In genomic region chr15:60038111-60038521, GRCh38 we compare ENCODE assay signal across 20 cellular contexts. TPM values are rescaled to one million over a fixed set of nuclear protein-coding genes. Genes with fewer than 3 reads are reported as not detected.
DNase-seq lines count a peak whose midpoint lies in the region; ATAC-seq, FAIRE-seq and TF ChIP-seq lines count a peak whose summit lies in the region.
"Had no signal": no experiment of that assay in that cellular context is flagged by ENCODE, and none has a peak within 500 bp of the region (broad histone marks: within the 10 kb centered on the region; RNA-seq: fewer than 3 reads in every experiment).

No MANE protein-coding gene starts in this region.

- intact Hi-C loops in activated CD4-positive, alpha-beta T cell treated with anti-CD3 and anti-CD28 coated beads for 36 hours (cut with DNase I, micrococcal nuclease), result no loop called here

- POLR2A ChIA-PET in H1 (lab: Charles Lee; ENCODE audit: partially characterized antibody), result interaction anchor here (1.4 kb wide), 1 partner anchor 14 kb away, joined by 3 read pairs; no protein-coding TSS in a partner anchor
- POLR2A ChIA-PET in activated CD4-positive, alpha-beta T cell treated with anti-CD3 and anti-CD28 coated beads for 36 hours (lab: Charles Lee), result interaction anchor here (0.5 kb wide), 1 partner anchor 384 kb away, joined by 3 read pairs; no protein-coding TSS in a partner anchor

- no peaks in the 10 kb centered on the region for H3K9me3 Mint-ChIP-seq in stimulated activated effector memory CD8-positive, alpha-beta T cell treated with anti-CD3 and anti-CD28 coated beads, Interleukin-12 subunit alpha, Interleukin-12 subunit beta, amount 100 ng/mL, for 72 hours
- H3K9me3 Mint-ChIP-seq in activated CD4-positive, alpha-beta T cell treated with anti-CD3 and anti-CD28 coated beads for 36 hours (ENCODE audit: low read depth), result no peaks in the 10 kb centered on the region
- H3K9me3 Mint-ChIP-seq: CD4-positive, alpha-beta T cell; HFFc6; natural killer cell; stimulated activated naive CD8-positive, alpha-beta T cell treated with anti-CD3 and anti-CD28 coated beads, Interleukin-15, amount 100 ng/mL, for 72 hours had no signal

- no peak overlapping the region for H2BK20ac ChIP-seq in H1 (ENCODE audit: low read length)

- no peaks in the 10 kb centered on the region for H3K79me2 ChIP-seq in H1 (ENCODE audit: control insufficient read depth in 1 of 2, insufficient read depth in 2 of 2, low read length in 2 of 2)

- no peaks in the 10 kb centered on the region for H3K4me1 Mint-ChIP-seq in stimulated activated effector memory CD8-positive, alpha-beta T cell treated with anti-CD3 and anti-CD28 coated beads, Interleukin-12 subunit alpha, Interleukin-12 subunit beta, amount 100 ng/mL, for 72 hours
- H3K4me1 Mint-ChIP-seq in activated CD4-positive, alpha-beta T cell treated with anti-CD3 and anti-CD28 coated beads for 36 hours, result peaks cover 6% of the 10 kb centered on the region
- H3K4me1 Mint-ChIP-seq: natural killer cell; stimulated activated naive CD8-positive, alpha-beta T cell treated with anti-CD3 and anti-CD28 coated beads, Interleukin-15, amount 100 ng/mL, for 72 hours had no signal

- TF ChIP-seq CTCF in H1 (IDR thresholded peaks at IDR 0.05; ENCODE audit: control extremely low read depth in 1 of 3, insufficient read depth in 1 of 3, low read depth in 1 of 3, low read length in 3 of 3), result no peak
- TF ChIP-seq CTCF in brain microvascular endothelial cell (IDR thresholded peaks at IDR 0.05; ENCODE audit: low read depth, low read length, missing control alignments), result no peak

- peaks cover 5% of the 10 kb centered on the region for H3K27me3 Mint-ChIP-seq in activated CD4-positive, alpha-beta T cell treated with anti-CD3 and anti-CD28 coated beads for 36 hours

- in situ Hi-C loops in brain microvascular endothelial cell (cut with HindIII; ENCODE audit: low pct_ligation_motif_present, low sequenced_read_pairs), result no loop called here

- no peaks in the 10 kb centered on the region for H3K36me3 Mint-ChIP-seq in stimulated activated effector memory CD8-positive, alpha-beta T cell treated with anti-CD3 and anti-CD28 coated beads, Interleukin-12 subunit alpha, Interleukin-12 subunit beta, amount 100 ng/mL, for 72 hours
- no peaks in the 10 kb centered on the region for H3K36me3 Mint-ChIP-seq in activated CD4-positive, alpha-beta T cell treated with anti-CD3 and anti-CD28 coated beads for 36 hours (ENCODE audit: low read depth)
- H3K36me3 Mint-ChIP-seq: natural killer cell had no signal

- CTCF ChIA-PET in H1 (lab: Charles Lee; ENCODE audit: partially characterized antibody), result interaction anchor here (0.5 to 0.6 kb wide), 3 partner anchors 9 to 83 kb away, joined by 3 read pairs; no protein-coding TSS in a partner anchor
- CTCF ChIA-PET in activated CD4-positive, alpha-beta T cell treated with anti-CD3 and anti-CD28 coated beads for 36 hours (lab: Charles Lee), result no interaction called here

- H3K36me3 ChIP-seq in H1 (ENCODE audit: control insufficient read depth in 2 of 4, insufficient read depth in 4 of 4, low read length in 3 of 4) (no peaks in the 10 kb centered on the region), brain microvascular endothelial cell (replicated peaks) (no peaks in the 10 kb centered on the region)

- no peak overlapping the region for H3K56ac ChIP-seq in H1 (replicated peaks; ENCODE audit: insufficient read length, low read depth, low read length)

- DNase-seq in NCI-H446 treated with DMSO at 0.1 percent for 48 hours (lab: John Stamatoyannopoulos, UW), result peak; percentile 20
- DNase-seq in NCI-H446 (lab: John Stamatoyannopoulos, UW), result no peak
- peak; percentile 58 for DNase-seq in NCI-H1694 (lab: John Stamatoyannopoulos, UW)
- DNase-seq in H1 (ENCODE audit: low read depth in 1 of 2, low spot score in 2 of 2), result no peak
- no peak for DNase-seq in stimulated activated effector memory CD8-positive, alpha-beta T cell treated with anti-CD3 and anti-CD28 coated beads, Interleukin-12 subunit alpha, Interleukin-12 subunit beta, amount 100 ng/mL, for 72 hours (ENCODE audit: low spot score in 2 of 2)
- DNase-seq in brain microvascular endothelial cell, result no peak
- DNase-seq in activated CD4-positive, alpha-beta T cell treated with anti-CD3 and anti-CD28 coated beads for 36 hours, result no peak
- DNase-seq: activated CD8-positive, alpha-beta memory T cell treated with anti-CD3 and anti-CD28 coated beads for 24 hours; CD4-positive, alpha-beta T cell; foreskin melanocyte; HFFc6; KBM-7; natural killer cell; NCI-H2029 had no signal

- H3K23ac ChIP-seq in H1 (ENCODE audit: insufficient read length), result no peak overlapping the region

- no peak overlapping the region for H3K18ac ChIP-seq in H1 (ENCODE audit: extremely low read depth, low read length)

- no peak overlapping the region for H2BK120ac ChIP-seq in H1 (replicated peaks; ENCODE audit: low read depth, low read length)

- H4K5ac ChIP-seq in H1 (ENCODE audit: insufficient read length, low read depth, low read length), result peak overlapping the region; percentile 16

- 0 out of 2 replicates have a peak overlapping the region, but pooled peaks have one; percentile 55 for H2BK12ac ChIP-seq in H1 (ENCODE audit: low read depth, low read length)

- 0 out of 4 replicates have a peak overlapping the region, but pooled peaks of 1 of the 2 experiments have one; percentile 17 for H3K4me2 ChIP-seq in H1 (ENCODE audit: insufficient read depth in 1 of 2, low read depth in 2 of 2, low read length in 2 of 2)

- H3K79me1 ChIP-seq in H1 (ENCODE audit: low read depth, low read length), result no peaks in the 10 kb centered on the region

- peak; percentile 17 for ATAC-seq in stimulated activated effector memory CD8-positive, alpha-beta T cell treated with anti-CD3 and anti-CD28 coated beads, Interleukin-12 subunit alpha, Interleukin-12 subunit beta, amount 100 ng/mL, for 72 hours
- ATAC-seq in HG03442 (IDR thresholded peaks at IDR 0.05; ENCODE audit: unreplicated experiment), result no peak
- no peak for ATAC-seq in activated CD4-positive, alpha-beta T cell treated with anti-CD3 and anti-CD28 coated beads for 36 hours
- ATAC-seq: natural killer cell had no signal

- 0 out of 2 replicates have a peak overlapping the region, but pooled peaks have one; percentile 16 for H2BK5ac ChIP-seq in H1 (ENCODE audit: low read depth, low read length)

- FAIRE-seq in H1 (lab: Jason Lieb, UNC), result no peak

- H3K23me2 ChIP-seq in H1 (ENCODE audit: low read depth, low read length), result no peaks in the 10 kb centered on the region; the same call in 1 of the 2 replicates

- peaks cover 0 to 18% (median 4%) of the 10 kb centered on the region in 4 experiments; a peak in 4 of 7 replicates for H3K4me1 ChIP-seq in H1 (replicated peaks in 1 of 4; ENCODE audit: control insufficient read depth in 3 of 4, insufficient read depth in 4 of 4, low read length in 3 of 4)

- H2AK5ac ChIP-seq in H1 (ENCODE audit: low read depth, low read length), result no peak overlapping the region

- TF ChIP-seq POLR2A in H1 (IDR thresholded peaks at IDR 0.05; ENCODE audit: control extremely low read depth in 1 of 2, low read depth in 2 of 2, low read length in 2 of 2), result no peak

- H3K14ac ChIP-seq in H1 (ENCODE audit: insufficient read length), result no peak overlapping the region

- H3K27ac ChIP-seq in H1 (ENCODE audit: low read depth, low read length) (no peak overlapping the region), brain microvascular endothelial cell (no peak overlapping the region)

- H3K4me3 ChIP-seq in H1 (ENCODE audit: extremely low read depth in 1 of 4, insufficient read depth in 2 of 4, low read depth in 3 of 4, low read length in 4 of 4), result no peak overlapping the region
- no peak overlapping the region for H3K4me3 ChIP-seq in brain microvascular endothelial cell (ENCODE audit: low read depth, low read length)
- H3K4me3 ChIP-seq: lung had no signal

- peaks cover 0 to 2% of the 10 kb centered on the region in 2 experiments for H4K20me1 ChIP-seq in H1 (replicated peaks in 1 of 2; ENCODE audit: control insufficient read depth in 1 of 2, insufficient read depth in 2 of 2, low read length in 2 of 2)

- 86% methylated on average over 7 of the region's 7 CpGs; no CpG with 5 or more reads in 1 of the 2 experiments for WGBS in H1 (ENCODE audit: extremely low coverage in 1 of 2, insufficient coverage in 1 of 2, insufficient read length in 1 of 2, insufficient replicate concordance in 2 of 2, low coverage in 1 of 2, low lambda C conversion rate in 2 of 2, missing lambda C conversion rate in 1 of 2), 2 experiments

- H2AFZ ChIP-seq in H1 (ENCODE audit: low read length), result no peak overlapping the region

- no peak for TF ChIP-seq EP300 in H1 (IDR thresholded peaks at IDR 0.05; ENCODE audit: borderline replicate concordance in 1 of 2, low read depth in 2 of 2, low read length in 2 of 2)

- H3K4ac ChIP-seq in H1 (replicated peaks; ENCODE audit: insufficient read length, low read depth, low read length), result no peak overlapping the region

- H3K9me3 ChIP-seq in H1 (ENCODE audit: insufficient read depth in 2 of 2, low read depth in 1 of 2, low read length in 1 of 2), result no peaks in the 10 kb centered on the region

- no peak overlapping the region for H3K9ac ChIP-seq in H1 (replicated peaks in 1 of 4; ENCODE audit: extremely low read depth in 1 of 4, low read depth in 3 of 4, low read length in 3 of 4)

- TF ChIP-seq RAD21 in H1 (IDR thresholded peaks at IDR 0.05 in 1 of 2, conservative IDR thresholded peaks at IDR 0.05 in 1 of 2; ENCODE audit: low read depth in 2 of 2, low read length in 2 of 2), result no peak

- no peak overlapping the region for H3K27ac Mint-ChIP-seq in stimulated activated effector memory CD8-positive, alpha-beta T cell treated with anti-CD3 and anti-CD28 coated beads, Interleukin-12 subunit alpha, Interleukin-12 subunit beta, amount 100 ng/mL, for 72 hours
- H3K27ac Mint-ChIP-seq in activated CD4-positive, alpha-beta T cell treated with anti-CD3 and anti-CD28 coated beads for 36 hours, result no peak overlapping the region
- H3K27ac Mint-ChIP-seq: CD4-positive, alpha-beta T cell; HFFc6; natural killer cell; stimulated activated naive CD8-positive, alpha-beta T cell treated with anti-CD3 and anti-CD28 coated beads, Interleukin-15, amount 100 ng/mL, for 72 hours had no signal

- no peak overlapping the region for H3K4me3 Mint-ChIP-seq in stimulated activated effector memory CD8-positive, alpha-beta T cell treated with anti-CD3 and anti-CD28 coated beads, Interleukin-12 subunit alpha, Interleukin-12 subunit beta, amount 100 ng/mL, for 72 hours
- H3K4me3 Mint-ChIP-seq in activated CD4-positive, alpha-beta T cell treated with anti-CD3 and anti-CD28 coated beads for 36 hours, result no peak overlapping the region
- H3K4me3 Mint-ChIP-seq: CD4-positive, alpha-beta T cell; HFFc6; natural killer cell; stimulated activated naive CD8-positive, alpha-beta T cell treated with anti-CD3 and anti-CD28 coated beads, Interleukin-15, amount 100 ng/mL, for 72 hours had no signal

- no peaks in the 10 kb centered on the region; a peak in 1 of 7 replicates for H3K27me3 ChIP-seq in H1 (replicated peaks in 1 of 4; ENCODE audit: control insufficient read depth in 3 of 4, extremely low read depth in 1 of 4, insufficient read depth in 3 of 4, low read length in 3 of 4)
- H3K27me3 ChIP-seq in brain microvascular endothelial cell (replicated peaks), result peaks cover 7% of the 10 kb centered on the region

- H4K91ac ChIP-seq in H1 (replicated peaks; ENCODE audit: insufficient read length, low read length), result peak overlapping the region; percentile 72

- H2BK15ac ChIP-seq in H1 (ENCODE audit: low read length), result peak overlapping the region; percentile 54; the same call in 1 of the 2 replicates

- no peak overlapping the region for H4K8ac ChIP-seq in H1 (ENCODE audit: extremely low read depth, insufficient read depth, low read length)

RNA-seq across cellular contexts. Expression of gene FOXB1, which starts 34.0 kb away (rescaled TPM):
- total RNA-seq in H1 (2021; fragmentation: NEBNext Ultra II Directional; extraction: Animal tissue kit (Norgen Biotek cat#: 25700)), result 1.5 and 2.1 TPM in 2 replicates
- polyA plus RNA-seq in H1 (2011; rRNA removed), result 0.92 and 2.7 TPM in 2 replicates
- polyA plus RNA-seq in H1 (2011; cell fraction: cytosol; rRNA removed), result 1.1 TPM
- polyA plus RNA-seq in H1 (2011; cell fraction: nucleus; rRNA removed), result 1.4 TPM
- polyA plus RNA-seq in H1 (2012, experiment 1 of 2), result 0.98 to 1.2 TPM (median 1.0 TPM) in 4 replicates
- polyA plus RNA-seq in H1 (2012, experiment 2 of 2), result 0.89 TPM
- 2.1 TPM for polyA plus RNA-seq in H1 (2013, experiment 1 of 2)
- 1.8 TPM for polyA plus RNA-seq in H1 (2013, experiment 2 of 2)
- polyA minus RNA-seq in H1 (2011; rRNA and poly(A)+ RNA removed), result 0.05 and 0.41 TPM in 2 replicates
- 0.95 TPM for polyA minus RNA-seq in H1 (2011; cell fraction: cytosol; rRNA and poly(A)+ RNA removed)
- 1.6 TPM for polyA minus RNA-seq in H1 (2011; cell fraction: nucleus; rRNA and poly(A)+ RNA removed)
- under 1 TPM; 0.53 to 0.56 TPM for total RNA-seq in activated CD4-positive, alpha-beta T cell treated with anti-CD3 and anti-CD28 coated beads for 36 hours
- total RNA-seq: chondrocyte, HFFc6, lung, natural killer cell, SK-MEL-5 had no signal
- polyA plus RNA-seq: adipose tissue had no signal

Comparison
In these comparisons a context has a peak if more than half of its experiments do, and no peak if none do; other contexts are left out.
1. DNase-seq: peak in NCI-H446 treated with DMSO at 0.1 percent for 48 hours (single experiment) and NCI-H1694 (single experiment); none in NCI-H446 (0 of 2), H1 (0 of 2), stimulated activated effector memory CD8-positive, alpha-beta T cell treated with anti-CD3 and anti-CD28 coated beads, Interleukin-12 subunit alpha, Interleukin-12 subunit beta, amount 100 ng/mL, for 72 hours (0 of 2), brain microvascular endothelial cell (single experiment) and activated CD4-positive, alpha-beta T cell treated with anti-CD3 and anti-CD28 coated beads for 36 hours (single experiment).